ENCODE assay signal across 28 cellular contexts in the genomic region with DNA sequence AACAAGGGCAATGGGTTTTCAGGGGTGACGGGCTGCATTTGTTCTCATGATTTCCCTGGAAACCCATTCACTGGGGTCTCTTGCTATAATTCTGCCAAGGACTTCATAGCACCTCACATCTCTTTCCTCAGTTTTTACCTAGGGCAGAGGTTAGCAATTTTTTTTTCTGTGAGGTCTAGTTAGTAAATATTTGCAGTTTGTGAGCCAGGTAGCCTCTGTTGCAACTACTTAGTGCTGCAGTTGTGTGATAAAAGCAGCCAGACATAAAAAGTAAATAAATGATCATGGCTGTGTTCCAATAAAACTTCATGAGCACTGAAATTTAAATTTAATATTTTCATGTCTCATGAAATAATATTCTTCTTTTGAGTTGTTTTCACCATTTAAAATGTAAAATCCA. TPM values are rescaled to one million over a fixed set of nuclear protein-coding genes. Genes with fewer than 3 reads are reported as not detected.
DNase-seq lines count a peak whose midpoint lies in the region; ATAC-seq and TF ChIP-seq lines count a peak whose summit lies in the region.
"Had no signal": no experiment of that assay in that cellular context is flagged by ENCODE, and none has a peak within 500 bp of the region (broad histone marks: within the 10 kb centered on the region; RNA-seq: fewer than 3 reads in every experiment).

No MANE protein-coding gene starts in this region.

- no peaks in the 10 kb centered on the region for H3K9me2 ChIP-seq in GM23248 (ENCODE audit: insufficient read depth)

- intact Hi-C loops in activated CD4-positive, alpha-beta T cell treated with anti-CD3 and anti-CD28 coated beads, Interleukin-2, amount 10 ng/mL, durations not matched to agents 24 days and 14 days (cut with micrococcal nuclease), result no loop called here

- no peaks in the 10 kb centered on the region for H3K4me1 Mint-ChIP-seq in activated CD4-positive, alpha-beta T cell treated with anti-CD3 and anti-CD28 coated beads, Interleukin-2, amount 10 ng/mL, durations not matched to agents 24 days and 14 days
- H3K4me1 Mint-ChIP-seq in glutamatergic neuron (ENCODE audit: low read depth, unreplicated experiment), result peaks cover 7% of the 10 kb centered on the region
- H3K4me1 Mint-ChIP-seq in activated T-cell treated with anti-CD3 and anti-CD28 coated beads, Interleukin-2, amount 50 U/mL, for 24 hours (ENCODE audit: low read depth), result peaks cover 2% of the 10 kb centered on the region
- H3K4me1 Mint-ChIP-seq: CD14-positive monocyte; CD8-positive, alpha-beta memory T cell had no signal

- H3K9me3 ChIP-seq in GM23248 (ENCODE audit: low read depth), result no peaks in the 10 kb centered on the region
- H3K9me3 ChIP-seq in OCI-LY3 (ENCODE audit: insufficient read depth, low read length), result no peaks in the 10 kb centered on the region
- no peaks in the 10 kb centered on the region for H3K9me3 ChIP-seq in skeletal muscle satellite cell (replicated peaks; ENCODE audit: low read length)
- H3K9me3 ChIP-seq: BE2C had no signal

- H3K9ac ChIP-seq in GM23248, result no peak overlapping the region; the same call in 1 of the 2 replicates
- no peak overlapping the region for H3K9ac ChIP-seq in OCI-LY3 (ENCODE audit: low read length)
- peak overlapping the region; percentile 49 for H3K9ac ChIP-seq in skeletal muscle satellite cell (ENCODE audit: low read depth, low read length)

- H3K27me3 ChIP-seq in GM23248 (replicated peaks; ENCODE audit: insufficient read depth) (no peaks in the 10 kb centered on the region), OCI-LY3 (ENCODE audit: low read depth, low read length) (no peaks in the 10 kb centered on the region), skeletal muscle satellite cell (ENCODE audit: control insufficient read depth, insufficient read depth, low read length) (no peaks in the 10 kb centered on the region)
- H3K27me3 ChIP-seq: BE2C had no signal

- ATAC-seq in left lobe of liver, result peak; percentile 88
- ATAC-seq: HCT116, K562, Panc1 had no signal

- H3K4me3 ChIP-seq in GM23248, result no peak overlapping the region
- H3K4me3 ChIP-seq in OCI-LY3 (ENCODE audit: low read length), result no peak overlapping the region
- H3K4me3 ChIP-seq in skeletal muscle satellite cell (ENCODE audit: low read length), result no peak overlapping the region
- H3K4me3 ChIP-seq: K562, SK-N-MC had no signal

- peaks cover 35% of the 10 kb centered on the region for H3F3A ChIP-seq in GM23248 (ENCODE audit: insufficient read depth)

- no peak for TF ChIP-seq CTCF in OCI-LY3 (IDR thresholded peaks at IDR 0.05; ENCODE audit: low read depth, low read length)
- TF ChIP-seq CTCF in glutamatergic neuron (IDR thresholded peaks at IDR 0.05; ENCODE audit: partially characterized antibody, unreplicated experiment), result no peak

- no peak overlapping the region for H3K27ac Mint-ChIP-seq in activated CD4-positive, alpha-beta T cell treated with anti-CD3 and anti-CD28 coated beads, Interleukin-2, amount 10 ng/mL, durations not matched to agents 24 days and 14 days
- H3K27ac Mint-ChIP-seq in glutamatergic neuron (ENCODE audit: unreplicated experiment), result no peak overlapping the region
- H3K27ac Mint-ChIP-seq in activated T-cell treated with anti-CD3 and anti-CD28 coated beads, Interleukin-2, amount 50 U/mL, for 24 hours, result no peak overlapping the region
- H3K27ac Mint-ChIP-seq: CD14-positive monocyte; CD8-positive, alpha-beta memory T cell had no signal

- no peaks in the 10 kb centered on the region for H3K36me3 Mint-ChIP-seq in activated CD4-positive, alpha-beta T cell treated with anti-CD3 and anti-CD28 coated beads, Interleukin-2, amount 10 ng/mL, durations not matched to agents 24 days and 14 days (ENCODE audit: low read depth)
- no peaks in the 10 kb centered on the region for H3K36me3 Mint-ChIP-seq in glutamatergic neuron (ENCODE audit: unreplicated experiment)
- no peaks in the 10 kb centered on the region for H3K36me3 Mint-ChIP-seq in activated T-cell treated with anti-CD3 and anti-CD28 coated beads, Interleukin-2, amount 50 U/mL, for 24 hours (ENCODE audit: low read depth)
- H3K36me3 Mint-ChIP-seq: CD14-positive monocyte; CD8-positive, alpha-beta memory T cell had no signal

- H3K27me3 Mint-ChIP-seq in activated CD4-positive, alpha-beta T cell treated with anti-CD3 and anti-CD28 coated beads, Interleukin-2, amount 10 ng/mL, durations not matched to agents 24 days and 14 days, result peaks cover 39% of the 10 kb centered on the region
- H3K27me3 Mint-ChIP-seq in glutamatergic neuron (ENCODE audit: unreplicated experiment), result no peaks in the 10 kb centered on the region
- peaks cover 15% of the 10 kb centered on the region for H3K27me3 Mint-ChIP-seq in activated T-cell treated with anti-CD3 and anti-CD28 coated beads, Interleukin-2, amount 50 U/mL, for 24 hours

- no peak overlapping the region for H3K4me3 Mint-ChIP-seq in activated CD4-positive, alpha-beta T cell treated with anti-CD3 and anti-CD28 coated beads, Interleukin-2, amount 10 ng/mL, durations not matched to agents 24 days and 14 days
- H3K4me3 Mint-ChIP-seq in glutamatergic neuron (ENCODE audit: unreplicated experiment), result no peak overlapping the region
- no peak overlapping the region for H3K4me3 Mint-ChIP-seq in activated T-cell treated with anti-CD3 and anti-CD28 coated beads, Interleukin-2, amount 50 U/mL, for 24 hours
- H3K4me3 Mint-ChIP-seq: CD14-positive monocyte; CD8-positive, alpha-beta memory T cell had no signal

- DNase-seq in GM23248 (no peak), left lobe of liver (ENCODE audit: low spot score) (no peak), glutamatergic neuron (no peak)
- no peak for DNase-seq in activated CD4-positive, alpha-beta T cell treated with anti-CD3 and anti-CD28 coated beads, Interleukin-2, amount 10 ng/mL, durations not matched to agents 24 days and 14 days
- DNase-seq in activated T-cell treated with anti-CD3 and anti-CD28 coated beads, Interleukin-2, amount 50 U/mL, for 24 hours, result no peak
- DNase-seq: ACHN; BE2C; CD8-positive, alpha-beta memory T cell; DMS 273 treated with DMSO at 0.1 percent for 48 hours; DND-41; Kasumi-1; MV-4-11; NCI-H1105 treated with DMSO at 0.1 percent for 48 hours; NCI-H146; NCI-H2029; NCI-H446; NCI-H524 treated with DMSO at 0.1 percent for 48 hours; NCI-H82; NK-92 treated with Interleukin-12 subunit alpha and Interleukin-12 subunit beta, amount 100 ng/mL, for 24 hours; SIG-M5 had no signal

- WGBS in GM23248 (ENCODE audit: low coverage in 1 of 2, low lambda C conversion rate in 2 of 2, missing lambda C conversion rate in 2 of 2), 2 experiments, result 96 to 100% methylated on average over 1 of the region's 1 CpG

- H4K20me1 ChIP-seq in GM23248 (ENCODE audit: insufficient read depth), result no peaks in the 10 kb centered on the region
- H4K20me1 ChIP-seq in OCI-LY3 (ENCODE audit: insufficient read depth, low read length), result no peaks in the 10 kb centered on the region

- H3K4me1 ChIP-seq in GM23248 (ENCODE audit: insufficient read depth) (peaks cover 35% of the 10 kb centered on the region), OCI-LY3 (ENCODE audit: low read length) (peaks cover 29% of the 10 kb centered on the region), skeletal muscle satellite cell (ENCODE audit: control insufficient read depth, insufficient read depth, low read length) (peaks cover 63% of the 10 kb centered on the region)
- H3K4me1 ChIP-seq: BE2C had no signal

- no peaks in the 10 kb centered on the region for H3K9me3 Mint-ChIP-seq in activated CD4-positive, alpha-beta T cell treated with anti-CD3 and anti-CD28 coated beads, Interleukin-2, amount 10 ng/mL, durations not matched to agents 24 days and 14 days
- peaks cover 3% of the 10 kb centered on the region for H3K9me3 Mint-ChIP-seq in glutamatergic neuron (ENCODE audit: unreplicated experiment)
- H3K9me3 Mint-ChIP-seq in activated T-cell treated with anti-CD3 and anti-CD28 coated beads, Interleukin-2, amount 50 U/mL, for 24 hours, result no peaks in the 10 kb centered on the region
- H3K9me3 Mint-ChIP-seq: CD8-positive, alpha-beta memory T cell had no signal

- H3K4me2 ChIP-seq in GM23248 (ENCODE audit: unreplicated experiment), result peak overlapping the region; percentile 49
- peak overlapping the region; percentile 38; the same call in 1 of the 2 replicates for H3K4me2 ChIP-seq in OCI-LY3 (ENCODE audit: low read length)
- H3K4me2 ChIP-seq in skeletal muscle satellite cell (ENCODE audit: low read length), result peak overlapping the region; percentile 53

- H3K79me2 ChIP-seq in GM23248 (ENCODE audit: insufficient read depth) (no peaks in the 10 kb centered on the region), OCI-LY3 (ENCODE audit: low read length) (no peaks in the 10 kb centered on the region)

- H3K27ac ChIP-seq in GM23248, result no peak overlapping the region
- H3K27ac ChIP-seq in OCI-LY3 (ENCODE audit: low read length), result no peak overlapping the region
- H3K27ac ChIP-seq: RWPE1, SK-N-MC had no signal

- in situ Hi-C loops in GM23248 (cut with MboI), result loop anchor here (25.0 kb wide), 1 partner anchor 500 kb away; no protein-coding TSS in a partner anchor

- no peaks in the 10 kb centered on the region for H3K36me3 ChIP-seq in GM23248 (ENCODE audit: low read depth)
- no peaks in the 10 kb centered on the region for H3K36me3 ChIP-seq in OCI-LY3 (replicated peaks; ENCODE audit: low read depth, low read length)
- no peaks in the 10 kb centered on the region for H3K36me3 ChIP-seq in skeletal muscle satellite cell (ENCODE audit: insufficient read depth, low read length)
- H3K36me3 ChIP-seq: BE2C had no signal

- no peak overlapping the region for H2AFZ ChIP-seq in GM23248
- H2AFZ ChIP-seq in OCI-LY3 (ENCODE audit: low read depth, low read length), result no peak overlapping the region

RNA-seq across cellular contexts. Expression of a gene that starts 37.7 kb away (rescaled TPM):
- total RNA-seq in GM23248 (2014; rRNA removed; shearing (Covaris generic)), result 3.7 and 4.3 TPM in 2 replicates
- 0.86 and 1.3 TPM in 2 replicates for polyA plus RNA-seq in GM23248 (2016; fragmentation: Nextera tagmentation; extraction: Ambion mirVana)
- total RNA-seq in left lobe of liver (5.2 TPM), glutamatergic neuron (ENCODE audit: unreplicated experiment) (not detected)
- 30.7 and 46.1 TPM in 2 replicates for total RNA-seq in skeletal muscle satellite cell (2012; rRNA removed)
- 20.4 and 27.6 TPM in 2 replicates for total RNA-seq in activated CD4-positive, alpha-beta T cell treated with anti-CD3 and anti-CD28 coated beads, Interleukin-2, amount 10 ng/mL, durations not matched to agents 24 days and 14 days
- polyA plus RNA-seq: K562 had no signal
